ENCODE assay signal across 15 cellular contexts in genomic region chr7:31997423-31997822, GRCh38.
A peak's percentile ranks its signal among the peaks of the same experiment; 100 is the strongest.
DNase-seq lines count a peak whose midpoint lies in the region; ATAC-seq and TF ChIP-seq lines count a peak whose summit lies in the region.
"Had no signal": no experiment of that assay in that cellular context is flagged by ENCODE, and none has a peak within 500 bp of the region (broad histone marks: within the 10 kb centered on the region; RNA-seq: fewer than 3 reads in every experiment).

No MANE protein-coding gene starts in this region.

- H3K4me1 ChIP-seq in GM23338 (ENCODE audit: insufficient read depth) (no peaks in the 10 kb centered on the region), neural progenitor cell (peaks cover 7% of the 10 kb centered on the region)
- H3K4me1 ChIP-seq: Caco-2 had no signal

- no peaks in the 10 kb centered on the region for H3K9me2 ChIP-seq in GM23338 (ENCODE audit: insufficient read depth)

- no peak for TF ChIP-seq POLR2A in erythroblast (IDR thresholded peaks at IDR 0.05; ENCODE audit: low read length)

- no peaks in the 10 kb centered on the region for H3F3A ChIP-seq in GM23338 (replicated peaks; ENCODE audit: low read depth)
- no peaks in the 10 kb centered on the region for H3F3A ChIP-seq in neural progenitor cell (ENCODE audit: low read depth)

- H3K27ac Mint-ChIP-seq in GM23338 (no peak overlapping the region), neural progenitor cell (no peak overlapping the region)
- H3K27ac Mint-ChIP-seq: CD4-positive, alpha-beta memory T cell; H9 had no signal

- H3K36me3 ChIP-seq in GM23338 (ENCODE audit: insufficient read depth) (no peaks in the 10 kb centered on the region), neural progenitor cell (no peaks in the 10 kb centered on the region)

- H2AFZ ChIP-seq in GM23338 (no peak overlapping the region), neural progenitor cell (replicated peaks) (no peak overlapping the region)

- ATAC-seq in GM23338 = no peak; the same call in 2 of the 3 replicates
- ATAC-seq: HCT116 had no signal

- H3K4me3 ChIP-seq in GM23338 (no peak overlapping the region), neural progenitor cell (no peak overlapping the region)

- no peaks in the 10 kb centered on the region for H3K79me2 ChIP-seq in GM23338 (replicated peaks; ENCODE audit: insufficient read depth)
- H3K79me2 ChIP-seq in neural progenitor cell (ENCODE audit: low read depth) = no peaks in the 10 kb centered on the region

- H3K4me3 Mint-ChIP-seq in GM23338 (no peak overlapping the region), neural progenitor cell (no peak overlapping the region)
- H3K4me3 Mint-ChIP-seq: CD4-positive, alpha-beta memory T cell; H9 had no signal

- no peak overlapping the region for H3K4me2 ChIP-seq in GM23338
- H3K4me2 ChIP-seq in neural progenitor cell = no peak overlapping the region

- H3K4me1 Mint-ChIP-seq in GM23338 (no peaks in the 10 kb centered on the region), neural progenitor cell (no peaks in the 10 kb centered on the region)
- H3K4me1 Mint-ChIP-seq: CD4-positive, alpha-beta memory T cell had no signal

- TF ChIP-seq CTCF in GM23338 (conservative IDR thresholded peaks at IDR 0.05; ENCODE audit: low read depth in 2 of 2) (no peak), neural progenitor cell (IDR thresholded peaks at IDR 0.05) (no peak)

- H3K36me3 Mint-ChIP-seq in GM23338 (ENCODE audit: low read depth) = peaks cover 12% of the 10 kb centered on the region; the same call in 2 of the 3 replicates
- H3K36me3 Mint-ChIP-seq in neural progenitor cell = peaks cover 4% of the 10 kb centered on the region
- H3K36me3 Mint-ChIP-seq: CD4-positive, alpha-beta memory T cell had no signal

- H3K27me3 ChIP-seq in GM23338 (ENCODE audit: insufficient read depth) (no peaks in the 10 kb centered on the region), neural progenitor cell (no peaks in the 10 kb centered on the region)

- no peak overlapping the region for H3K27ac ChIP-seq in GM23338 (ENCODE audit: low read depth)
- no peak overlapping the region for H3K27ac ChIP-seq in neural progenitor cell

- peaks cover 22% of the 10 kb centered on the region for H3K9me3 Mint-ChIP-seq in GM23338
- peaks cover 14% of the 10 kb centered on the region for H3K9me3 Mint-ChIP-seq in neural progenitor cell

- H4K20me1 ChIP-seq in GM23338 (replicated peaks; ENCODE audit: insufficient read depth) (no peaks in the 10 kb centered on the region), neural progenitor cell (ENCODE audit: low read depth) (no peaks in the 10 kb centered on the region)

- H3K9ac ChIP-seq in neural progenitor cell = no peak overlapping the region

- DNase-seq in COLO829 (ENCODE audit: low spot score) = peak; percentile 40
- DNase-seq in GM23338 (ENCODE audit: low spot score) = peak; percentile 16
- DNase-seq in iPS-NIHi11 (ENCODE audit: low spot score) = peak; percentile 25
- peak; percentile 24 for DNase-seq in neural progenitor cell (ENCODE audit: low spot score)
- no peak for DNase-seq in H4 (ENCODE audit: low spot score)
- no peak for DNase-seq in NCI-H226
- DNase-seq in erythroblast (lab: John Stamatoyannopoulos, UW) = no peak
- no peak for DNase-seq in cerebellar nuclear complex (lab: John Stamatoyannopoulos, UW)
- DNase-seq: C1 segment of cervical spinal cord; Caco-2; CD4-positive, alpha-beta memory T cell; DMS153; DND-41; H9 had no signal

- H3K27me3 Mint-ChIP-seq in GM23338 (ENCODE audit: insufficient read depth, low read depth, poor library complexity) = peaks cover 6% of the 10 kb centered on the region
- H3K27me3 Mint-ChIP-seq in neural progenitor cell (ENCODE audit: insufficient read depth, low read depth) = no peaks in the 10 kb centered on the region
- H3K27me3 Mint-ChIP-seq: CD4-positive, alpha-beta memory T cell had no signal

- no peaks in the 10 kb centered on the region for H3K9me3 ChIP-seq in neural progenitor cell (ENCODE audit: low read depth)

TF ChIP-seq in GM23338, 12 proteins besides CTCF, POLR2A, EP300 and RAD21:
- no peak for TF ChIP-seq STAT1 (IDR thresholded peaks at IDR 0.05; ENCODE audit: unreplicated experiment)
- no peak for TF ChIP-seq EZH2phosphoT487 (IDR thresholded peaks at IDR 0.05; ENCODE audit: unreplicated experiment)
- TF ChIP-seq ZNF331 (CRISPR knock-in tag; IDR thresholded peaks at IDR 0.05; ENCODE audit: low read depth) = no peak
- no peak for TF ChIP-seq EZH2 (IDR thresholded peaks at IDR 0.05; ENCODE audit: low read depth, unreplicated experiment)
- no peak for TF ChIP-seq ETS1 (IDR thresholded peaks at IDR 0.05)
TF ChIP-seq in GM23338: peak in this region for 0.

Comparison
In these comparisons a context has a peak if more than half of its experiments do, and no peak if none do; other contexts are left out.
1. DNase-seq: peak in COLO829 (single experiment), GM23338 (single experiment), iPS-NIHi11 (single experiment) and neural progenitor cell (single experiment); none in H4 (single experiment), NCI-H226 (single experiment), erythroblast (0 of 2) and cerebellar nuclear complex (0 of 2).